11 cellular contexts compared by ENCODE assay signal in genomic region chr16:10577305-10578202, GRCh38. TPM values are rescaled to one million over a fixed set of nuclear protein-coding genes. Genes with fewer than 3 reads are reported as not detected.
DNase-seq lines count a peak whose midpoint lies in the region; ATAC-seq and TF ChIP-seq lines count a peak whose summit lies in the region.
"Had no signal": no experiment of that assay in that cellular context is flagged by ENCODE, and none has a peak within 500 bp of the region (broad histone marks: within the 10 kb centered on the region; RNA-seq: fewer than 3 reads in every experiment).

No MANE protein-coding gene starts in this region.

- H3K27me3 ChIP-seq in fibroblast of lung (ENCODE audit: control insufficient read depth, insufficient read depth, low read length) (no peaks in the 10 kb centered on the region), neural progenitor cell (no peaks in the 10 kb centered on the region)
- no peaks in the 10 kb centered on the region for H3K27me3 ChIP-seq in naive thymus-derived CD4-positive, alpha-beta T cell (ENCODE audit: control insufficient read depth in 2 of 2, insufficient read depth in 2 of 2, low read length in 2 of 2)

- peak overlapping the region; percentile 30 for H2AFZ ChIP-seq in fibroblast of lung (ENCODE audit: low read length)
- H2AFZ ChIP-seq in neural progenitor cell (replicated peaks): no peak overlapping the region

- H4K20me1 ChIP-seq in fibroblast of lung (ENCODE audit: control insufficient read depth, extremely low read depth, insufficient read depth, low read length) (no peaks in the 10 kb centered on the region), neural progenitor cell (ENCODE audit: low read depth) (peaks cover 6% of the 10 kb centered on the region)

- TF ChIP-seq CTCF in C4-2B (conservative IDR thresholded peaks at IDR 0.05) (no peak), fibroblast of lung (conservative IDR thresholded peaks at IDR 0.05 in 1 of 2, IDR thresholded peaks at IDR 0.05 in 1 of 2; ENCODE audit: low read depth in 1 of 2, low read length in 2 of 2) (no peak), neural progenitor cell (IDR thresholded peaks at IDR 0.05) (no peak)

- ATAC-seq in HG03521 (IDR thresholded peaks at IDR 0.05; ENCODE audit: unreplicated experiment): no peak
- no peak for ATAC-seq in naive thymus-derived CD4-positive, alpha-beta T cell
- ATAC-seq in HG02678 (IDR thresholded peaks at IDR 0.05; ENCODE audit: unreplicated experiment): no peak

- H3K9me3 ChIP-seq in fibroblast of lung (ENCODE audit: control insufficient read depth, insufficient read depth, low read depth, low read length): no peaks in the 10 kb centered on the region
- no peaks in the 10 kb centered on the region for H3K9me3 ChIP-seq in neural progenitor cell (ENCODE audit: low read depth)
- no peaks in the 10 kb centered on the region for H3K9me3 ChIP-seq in naive thymus-derived CD4-positive, alpha-beta T cell (ENCODE audit: control insufficient read depth in 2 of 3, low read length in 3 of 3)

- peaks cover 2% of the 10 kb centered on the region for H3K36me3 Mint-ChIP-seq in neural progenitor cell
- H3K36me3 Mint-ChIP-seq in naive thymus-derived CD4-positive, alpha-beta T cell: no peaks in the 10 kb centered on the region
- H3K36me3 Mint-ChIP-seq: CD8-positive, alpha-beta memory T cell had no signal

- H3K9me3 Mint-ChIP-seq in neural progenitor cell: peaks cover under 1% of the 10 kb centered on the region
- H3K9me3 Mint-ChIP-seq in naive thymus-derived CD4-positive, alpha-beta T cell: peaks cover 0 to 2% (median 0%) of the 10 kb centered on the region in 11 donors
- H3K9me3 Mint-ChIP-seq: CD8-positive, alpha-beta memory T cell had no signal

- H3K27ac ChIP-seq in C4-2B (peak overlapping the region; percentile 46), fibroblast of lung (ENCODE audit: insufficient read depth, low read length) (no peak overlapping the region), neural progenitor cell (no peak overlapping the region)
- H3K27ac ChIP-seq in naive thymus-derived CD4-positive, alpha-beta T cell (ENCODE audit: low read depth, low read length): no peak overlapping the region
- H3K27ac ChIP-seq: SK-N-MC had no signal

- CTCF ChIA-PET in naive thymus-derived CD4-positive, alpha-beta T cell (lab: Charles Lee): no interaction called here

- H3F3A ChIP-seq in neural progenitor cell (ENCODE audit: low read depth): peaks cover 4% of the 10 kb centered on the region

- H3K4me3 Mint-ChIP-seq in neural progenitor cell: peak overlapping the region; percentile 59
- no peak overlapping the region for H3K4me3 Mint-ChIP-seq in naive thymus-derived CD4-positive, alpha-beta T cell
- H3K4me3 Mint-ChIP-seq: CD8-positive, alpha-beta memory T cell had no signal

- H3K9ac ChIP-seq in fibroblast of lung (ENCODE audit: insufficient read depth, low read length) (no peak overlapping the region), neural progenitor cell (no peak overlapping the region)

- POLR2A ChIA-PET in naive thymus-derived CD4-positive, alpha-beta T cell (lab: Charles Lee): no interaction called here

- intact Hi-C loops in naive thymus-derived CD4-positive, alpha-beta T cell (cut with micrococcal nuclease): no loop called here

- H3K4me2 ChIP-seq in fibroblast of lung (ENCODE audit: extremely low read depth, insufficient read depth, low read length) (peak overlapping the region; percentile 96), neural progenitor cell (peak overlapping the region; percentile 36)

- peak overlapping the region; percentile 65 for H3K27ac Mint-ChIP-seq in neural progenitor cell
- H3K27ac Mint-ChIP-seq in naive thymus-derived CD4-positive, alpha-beta T cell: no peak overlapping the region
- H3K27ac Mint-ChIP-seq: CD8-positive, alpha-beta memory T cell had no signal

- DNase-seq in NCI-H345 (lab: John Stamatoyannopoulos, UW) (peak; percentile 51), fibroblast of lung (ENCODE audit: low read depth in 2 of 2) (no peak), neural progenitor cell (ENCODE audit: low spot score) (peak; percentile 45)
- DNase-seq in naive thymus-derived CD4-positive, alpha-beta T cell: no peak
- DNase-seq in stimulated activated naive CD4-positive, alpha-beta T cell treated with Interleukin-2 at 50 U/mL for 16 hours (lab: John Stamatoyannopoulos, UW): no peak
- DNase-seq: CD8-positive, alpha-beta memory T cell; stimulated activated CD4-positive, alpha-beta T cell treated with anti-CD3 and anti-CD28 coated beads, Interleukin-1b, Interleukin-23, amount 100 ng/mL, for 48 hours had no signal

- peaks cover 8% of the 10 kb centered on the region for H3K27me3 Mint-ChIP-seq in neural progenitor cell (ENCODE audit: insufficient read depth, low read depth)
- peaks cover 36 to 55% (median 46%) of the 10 kb centered on the region in 5 donors for H3K27me3 Mint-ChIP-seq in naive thymus-derived CD4-positive, alpha-beta T cell

- H3K36me3 ChIP-seq in fibroblast of lung (ENCODE audit: control insufficient read depth, insufficient read depth, low read length) (no peaks in the 10 kb centered on the region), neural progenitor cell (no peaks in the 10 kb centered on the region)
- H3K36me3 ChIP-seq in naive thymus-derived CD4-positive, alpha-beta T cell (ENCODE audit: control insufficient read depth in 2 of 3, insufficient read depth in 3 of 3, low read length in 3 of 3): no peaks in the 10 kb centered on the region

- H3K79me2 ChIP-seq in fibroblast of lung (ENCODE audit: control insufficient read depth, insufficient read depth, low read length) (peaks cover 30% of the 10 kb centered on the region), neural progenitor cell (ENCODE audit: low read depth) (no peaks in the 10 kb centered on the region)

- H3K4me1 Mint-ChIP-seq in neural progenitor cell: peaks cover 48% of the 10 kb centered on the region
- peaks cover 0 to 7% (median 2%) of the 10 kb centered on the region in 7 donors for H3K4me1 Mint-ChIP-seq in naive thymus-derived CD4-positive, alpha-beta T cell

- H3K4me1 ChIP-seq in fibroblast of lung (ENCODE audit: control insufficient read depth, extremely low read depth, insufficient read depth, low read length) (peaks cover 33% of the 10 kb centered on the region), neural progenitor cell (peaks cover 42% of the 10 kb centered on the region)
- no peaks in the 10 kb centered on the region for H3K4me1 ChIP-seq in naive thymus-derived CD4-positive, alpha-beta T cell (ENCODE audit: control insufficient read depth in 2 of 2, insufficient read depth in 2 of 2, low read length in 2 of 2)

- H3K4me3 ChIP-seq in fibroblast of lung (replicated peaks in 1 of 4; ENCODE audit: control extremely low read depth in 1 of 4, insufficient read depth in 1 of 4, low read depth in 3 of 4, low read length in 4 of 4) (peak overlapping the region in 2 of 4 experiments; percentile 21 to 94), neural progenitor cell (no peak overlapping the region)
- H3K4me3 ChIP-seq in naive thymus-derived CD4-positive, alpha-beta T cell (ENCODE audit: low read length): no peak overlapping the region
- H3K4me3 ChIP-seq: SK-N-MC had no signal

RNA-seq across cellular contexts. Expression of gene EMP2, which starts 2.8 kb away (rescaled TPM):
- total RNA-seq in fibroblast of lung (17.2 and 22.5 TPM in 2 replicates), neural progenitor cell (ENCODE audit: low replicate concordance) (15.8 and 16.4 TPM in 2 replicates)
- polyA plus RNA-seq in fibroblast of lung: 36.2 and 36.8 TPM in 2 replicates
- 32.9 and 33.0 TPM in 2 replicates for polyA plus RNA-seq in fibroblast of lung (2012)
- 65.5 and 70.6 TPM in 2 replicates for polyA minus RNA-seq in fibroblast of lung (ENCODE audit: low replicate concordance)
- not detected for total RNA-seq in naive thymus-derived CD4-positive, alpha-beta T cell
- not detected for polyA plus RNA-seq in naive thymus-derived CD4-positive, alpha-beta T cell
- total RNA-seq: CD8-positive, alpha-beta memory T cell had no signal
- polyA plus RNA-seq: CD8-positive, alpha-beta memory T cell had no signal

Comparison
In these comparisons a context has a peak if more than half of its experiments do, and no peak if none do; other contexts are left out.
1. DNase-seq: peak in NCI-H345 (single experiment) and neural progenitor cell (single experiment); none in fibroblast of lung (0 of 2), naive thymus-derived CD4-positive, alpha-beta T cell (0 of 9) and stimulated activated naive CD4-positive, alpha-beta T cell treated with Interleukin-2 at 50 U/mL for 16 hours (single experiment).
2. RNA of gene EMP2, which starts 2.8 kb away (total RNA-seq): 17.2 to 22.5 TPM in fibroblast of lung and 15.8 to 16.4 TPM in neural progenitor cell; not detected in naive thymus-derived CD4-positive, alpha-beta T cell; every median in the first group is over 10 times any median in the second.